17 cellular contexts compared by ENCODE assay signal in genomic region chr16:50276128-50276444, GRCh38. TPM values are rescaled to one million over a fixed set of nuclear protein-coding genes. Genes with fewer than 3 reads are reported as not detected.
DNase-seq lines count a peak whose midpoint lies in the region; ATAC-seq, FAIRE-seq and TF ChIP-seq lines count a peak whose summit lies in the region.
"Had no signal": no experiment of that assay in that cellular context is flagged by ENCODE, and none has a peak within 500 bp of the region (broad histone marks: within the 10 kb centered on the region; RNA-seq: fewer than 3 reads in every experiment).

No MANE protein-coding gene starts in this region.

- H3K9me3 ChIP-seq in kidney (ENCODE audit: control insufficient read depth in 1 of 2, low read length in 2 of 2) (no peaks in the 10 kb centered on the region), aorta (ENCODE audit: control insufficient read depth, low read length) (no peaks in the 10 kb centered on the region), vagina (no peaks in the 10 kb centered on the region), tibial nerve (no peaks in the 10 kb centered on the region)
- H3K9me3 ChIP-seq: MG63, Peyer's patch had no signal

- no peak overlapping the region for H3K9ac ChIP-seq in kidney (ENCODE audit: low read length in 2 of 2)
- H3K9ac ChIP-seq: GM23248 had no signal

- H3K4me1 ChIP-seq in kidney (ENCODE audit: control insufficient read depth in 1 of 2, insufficient read depth in 1 of 2, low read depth in 1 of 2, low read length in 2 of 2): peaks cover 0 to 2% of the 10 kb centered on the region in 2 donors
- no peaks in the 10 kb centered on the region for H3K4me1 ChIP-seq in aorta (ENCODE audit: control insufficient read depth in 1 of 2, insufficient read depth in 2 of 2, low read length in 2 of 2)
- peaks cover 4% of the 10 kb centered on the region for H3K4me1 ChIP-seq in vagina
- peaks cover 0 to 21% (median 7%) of the 10 kb centered on the region in 4 donors for H3K4me1 ChIP-seq in tibial nerve

- no peak for DNase-seq in stimulated activated naive CD8-positive, alpha-beta T cell treated with anti-CD3 and anti-CD28 coated beads, Interleukin-15, Interleukin-2, amounts not matched to agents 100 U/mL and 50 U/mL, for 24 hours
- DNase-seq in activated B cell treated with CpG ODN at 0.5 μM for 24 hours: no peak
- DNase-seq in kidney: peak; percentile 56
- peak; percentile 40 to 63 for DNase-seq in aorta
- DNase-seq in vagina (ENCODE audit: extremely low spot score in 2 of 2): no peak
- DNase-seq in NCI-H1105 treated with DMSO at 0.1 percent for 48 hours (lab: John Stamatoyannopoulos, UW): no peak
- no peak for DNase-seq in tibial nerve (ENCODE audit: low spot score in 2 of 2)
- DNase-seq: activated gamma-delta T cell; AML-193; GM23248; MG63; NCI-H2029; NCI-H524 treated with DMSO at 0.1 percent for 48 hours; stimulated activated naive CD8-positive, alpha-beta T cell treated with anti-CD3 and anti-CD28 coated beads, Interleukin-15, amount 100 ng/mL, for 72 hours had no signal

- WGBS in aorta, 2 donors: 94 to 97% methylated on average over 5 of the region's 5 CpGs
- WGBS in tibial nerve, 2 donors: 80 to 90% methylated on average over 4 to 5 of the region's 5 CpGs

- no peaks in the 10 kb centered on the region for H3K27me3 Mint-ChIP-seq in stimulated activated naive CD8-positive, alpha-beta T cell treated with anti-CD3 and anti-CD28 coated beads, Interleukin-15, Interleukin-2, amounts not matched to agents 100 ng/mL and 50 ng/mL, for 24 hours
- H3K27me3 Mint-ChIP-seq in activated B cell treated with CpG ODN at 0.5 μM for 24 hours: no peaks in the 10 kb centered on the region
- H3K27me3 Mint-ChIP-seq: stimulated activated naive CD8-positive, alpha-beta T cell treated with anti-CD3 and anti-CD28 coated beads, Interleukin-15, amount 100 ng/mL, for 72 hours had no signal

- H3K4me1 Mint-ChIP-seq in stimulated activated naive CD8-positive, alpha-beta T cell treated with anti-CD3 and anti-CD28 coated beads, Interleukin-15, Interleukin-2, amounts not matched to agents 100 ng/mL and 50 ng/mL, for 24 hours (ENCODE audit: low read depth): peaks cover 97% of the 10 kb centered on the region
- peaks cover 96% of the 10 kb centered on the region for H3K4me1 Mint-ChIP-seq in activated B cell treated with CpG ODN at 0.5 μM for 24 hours

- H3K27ac Mint-ChIP-seq in stimulated activated naive CD8-positive, alpha-beta T cell treated with anti-CD3 and anti-CD28 coated beads, Interleukin-15, Interleukin-2, amounts not matched to agents 100 ng/mL and 50 ng/mL, for 24 hours: peak overlapping the region; percentile 26
- H3K27ac Mint-ChIP-seq in activated B cell treated with CpG ODN at 0.5 μM for 24 hours: peak overlapping the region; percentile 100

- no peak for TF ChIP-seq EP300 in tibial nerve (IDR thresholded peaks at IDR 0.05)

- H3K27me3 ChIP-seq in aorta (ENCODE audit: control insufficient read depth in 1 of 2, insufficient read depth in 2 of 2, low read length in 1 of 2) (no peaks in the 10 kb centered on the region), vagina (no peaks in the 10 kb centered on the region), tibial nerve (no peaks in the 10 kb centered on the region)
- H3K27me3 ChIP-seq: MG63, Peyer's patch had no signal

- H3K4me3 Mint-ChIP-seq in stimulated activated naive CD8-positive, alpha-beta T cell treated with anti-CD3 and anti-CD28 coated beads, Interleukin-15, Interleukin-2, amounts not matched to agents 100 ng/mL and 50 ng/mL, for 24 hours: no peak overlapping the region
- peak overlapping the region; percentile 99 for H3K4me3 Mint-ChIP-seq in activated B cell treated with CpG ODN at 0.5 μM for 24 hours

- H3K9me3 Mint-ChIP-seq in stimulated activated naive CD8-positive, alpha-beta T cell treated with anti-CD3 and anti-CD28 coated beads, Interleukin-15, Interleukin-2, amounts not matched to agents 100 ng/mL and 50 ng/mL, for 24 hours: no peaks in the 10 kb centered on the region
- peaks cover 4% of the 10 kb centered on the region for H3K9me3 Mint-ChIP-seq in activated B cell treated with CpG ODN at 0.5 μM for 24 hours

- FAIRE-seq in kidney (lab: Jason Lieb, UNC): no peak
- FAIRE-seq: bronchial epithelial cell had no signal

- no peak overlapping the region for H3K4me3 ChIP-seq in kidney (ENCODE audit: low read length in 2 of 2)
- no peak overlapping the region for H3K4me3 ChIP-seq in aorta (ENCODE audit: low read length in 2 of 2)
- no peak overlapping the region for H3K4me3 ChIP-seq in vagina
- no peak overlapping the region for H3K4me3 ChIP-seq in tibial nerve
- H3K4me3 ChIP-seq: GM23248, MG63, Peyer's patch had no signal

- POLR2A ChIA-PET in activated B cell treated with CpG ODN at 0.5 μM for 24 hours (lab: Charles Lee): interaction anchor here (1.1 to 16.1 kb wide), 4 partner anchors 4 to 31 kb away, joined by 7 to 244 read pairs (median 131); partner anchors contain the start of gene ADCY7

- intact Hi-C loops in activated B cell treated with CpG ODN at 0.5 μM for 24 hours (cut with micrococcal nuclease) (no loop called here), kidney (cut with DNase I) (no loop called here), aorta (cut with DNase I) (no loop called here), vagina (cut with DNase I) (no loop called here)

- TF ChIP-seq CTCF in activated B cell treated with CpG ODN at 0.5 μM for 24 hours (IDR thresholded peaks at IDR 0.05): no peak
- no peak for TF ChIP-seq CTCF in kidney (IDR thresholded peaks at IDR 0.05; ENCODE audit: borderline replicate concordance, extremely low read depth, insufficient read depth)
- no peak for TF ChIP-seq CTCF in vagina (IDR thresholded peaks at IDR 0.05)
- TF ChIP-seq CTCF in tibial nerve (IDR thresholded peaks at IDR 0.05): no peak

- TF ChIP-seq POLR2A in vagina (IDR thresholded peaks at IDR 0.05) (no peak), tibial nerve (IDR thresholded peaks at IDR 0.05) (no peak)

- H3K27ac ChIP-seq in kidney (ENCODE audit: low read depth in 2 of 2, low read length in 2 of 2): no peak overlapping the region
- no peak overlapping the region for H3K27ac ChIP-seq in aorta (ENCODE audit: low read depth in 1 of 2, low read length in 2 of 2)
- no peak overlapping the region for H3K27ac ChIP-seq in vagina
- H3K27ac ChIP-seq in tibial nerve: no peak overlapping the region
- H3K27ac ChIP-seq: GM23248 had no signal

- H3K36me3 ChIP-seq in kidney (ENCODE audit: control insufficient read depth in 1 of 2, insufficient read depth in 2 of 2, low read length in 2 of 2) (no peaks in the 10 kb centered on the region), aorta (ENCODE audit: control insufficient read depth in 1 of 2, insufficient read depth in 2 of 2, low read length in 1 of 2) (no peaks in the 10 kb centered on the region), vagina (no peaks in the 10 kb centered on the region), tibial nerve (no peaks in the 10 kb centered on the region)
- H3K36me3 ChIP-seq: MG63, Peyer's patch had no signal

- ATAC-seq in stimulated activated naive CD8-positive, alpha-beta T cell treated with anti-CD3 and anti-CD28 coated beads, Interleukin-15, Interleukin-2, amounts not matched to agents 100 U/mL and 50 U/mL, for 24 hours: no peak
- ATAC-seq in activated B cell treated with CpG ODN at 0.5 μM for 24 hours (ENCODE audit: low read depth) (no peak), aorta (ENCODE audit: low FRiP score) (no peak)
- ATAC-seq: stimulated activated naive CD8-positive, alpha-beta T cell treated with anti-CD3 and anti-CD28 coated beads, Interleukin-15, amount 100 ng/mL, for 72 hours had no signal

- peaks cover 32% of the 10 kb centered on the region for H3K36me3 Mint-ChIP-seq in stimulated activated naive CD8-positive, alpha-beta T cell treated with anti-CD3 and anti-CD28 coated beads, Interleukin-15, Interleukin-2, amounts not matched to agents 100 ng/mL and 50 ng/mL, for 24 hours (ENCODE audit: low read depth)
- peaks cover 16% of the 10 kb centered on the region for H3K36me3 Mint-ChIP-seq in activated B cell treated with CpG ODN at 0.5 μM for 24 hours (ENCODE audit: low read depth)

- CTCF ChIA-PET in activated B cell treated with CpG ODN at 0.5 μM for 24 hours (lab: Charles Lee): interaction anchor here (0.9 to 4.4 kb wide), 5 partner anchors 9 to 79 kb away, joined by 3 to 21 read pairs (median 13); no protein-coding TSS in a partner anchor

RNA-seq across cellular contexts. Expression of gene ADCY7, which starts 9.7 kb away (rescaled TPM):
- total RNA-seq in activated B cell treated with CpG ODN at 0.5 μM for 24 hours (109 and 128 TPM in 2 replicates), kidney (40.5 TPM), aorta (10 to 100 TPM; 32.7 to 75.8 TPM), vagina (18.9 TPM), tibial nerve (10 to 100 TPM; 40.4 to 50.9 (median 41.2) TPM)
- polyA plus RNA-seq in kidney (ENCODE audit: insufficient read depth, low read depth, low replicate concordance) (0.86 TPM), aorta (1 to 10 TPM; 4.0 to 7.8 TPM)

Comparison
In these comparisons a context has a peak if more than half of its experiments do, and no peak if none do; other contexts are left out.
1. DNase-seq: peak in kidney (single experiment) and aorta (2 of 2); none in stimulated activated naive CD8-positive, alpha-beta T cell treated with anti-CD3 and anti-CD28 coated beads, Interleukin-15, Interleukin-2, amounts not matched to agents 100 U/mL and 50 U/mL, for 24 hours (single experiment), activated B cell treated with CpG ODN at 0.5 μM for 24 hours (single experiment), vagina (0 of 2), NCI-H1105 treated with DMSO at 0.1 percent for 48 hours (single experiment) and tibial nerve (0 of 2).